ENCODE assay signal across 1 cellular context in the genomic region with DNA sequence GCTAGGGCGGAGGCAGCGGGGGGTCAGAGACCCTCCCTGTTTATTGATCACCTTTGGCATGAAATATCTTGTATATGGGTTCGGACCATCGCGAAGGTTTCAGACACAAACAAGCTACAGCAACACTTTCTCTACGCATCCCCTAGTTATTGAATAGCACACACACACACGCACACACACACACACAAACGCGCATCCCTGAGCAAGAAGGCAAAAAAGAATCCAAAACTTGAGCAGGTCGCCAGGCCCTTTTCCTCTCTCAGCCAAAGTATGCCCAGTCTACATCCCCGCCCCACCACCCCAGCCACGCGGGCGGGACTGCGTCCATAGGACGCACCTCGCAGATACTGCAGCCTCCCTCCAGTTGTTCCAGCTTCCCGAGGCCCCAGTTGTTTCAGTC.
TF ChIP-seq lines count a peak whose summit lies in the region.

No MANE protein-coding gene starts in this region.

TF ChIP-seq in GM23338, 12 proteins besides CTCF, POLR2A, EP300 and RAD21 (continued from another document):
- TF ChIP-seq, protein P1, sequence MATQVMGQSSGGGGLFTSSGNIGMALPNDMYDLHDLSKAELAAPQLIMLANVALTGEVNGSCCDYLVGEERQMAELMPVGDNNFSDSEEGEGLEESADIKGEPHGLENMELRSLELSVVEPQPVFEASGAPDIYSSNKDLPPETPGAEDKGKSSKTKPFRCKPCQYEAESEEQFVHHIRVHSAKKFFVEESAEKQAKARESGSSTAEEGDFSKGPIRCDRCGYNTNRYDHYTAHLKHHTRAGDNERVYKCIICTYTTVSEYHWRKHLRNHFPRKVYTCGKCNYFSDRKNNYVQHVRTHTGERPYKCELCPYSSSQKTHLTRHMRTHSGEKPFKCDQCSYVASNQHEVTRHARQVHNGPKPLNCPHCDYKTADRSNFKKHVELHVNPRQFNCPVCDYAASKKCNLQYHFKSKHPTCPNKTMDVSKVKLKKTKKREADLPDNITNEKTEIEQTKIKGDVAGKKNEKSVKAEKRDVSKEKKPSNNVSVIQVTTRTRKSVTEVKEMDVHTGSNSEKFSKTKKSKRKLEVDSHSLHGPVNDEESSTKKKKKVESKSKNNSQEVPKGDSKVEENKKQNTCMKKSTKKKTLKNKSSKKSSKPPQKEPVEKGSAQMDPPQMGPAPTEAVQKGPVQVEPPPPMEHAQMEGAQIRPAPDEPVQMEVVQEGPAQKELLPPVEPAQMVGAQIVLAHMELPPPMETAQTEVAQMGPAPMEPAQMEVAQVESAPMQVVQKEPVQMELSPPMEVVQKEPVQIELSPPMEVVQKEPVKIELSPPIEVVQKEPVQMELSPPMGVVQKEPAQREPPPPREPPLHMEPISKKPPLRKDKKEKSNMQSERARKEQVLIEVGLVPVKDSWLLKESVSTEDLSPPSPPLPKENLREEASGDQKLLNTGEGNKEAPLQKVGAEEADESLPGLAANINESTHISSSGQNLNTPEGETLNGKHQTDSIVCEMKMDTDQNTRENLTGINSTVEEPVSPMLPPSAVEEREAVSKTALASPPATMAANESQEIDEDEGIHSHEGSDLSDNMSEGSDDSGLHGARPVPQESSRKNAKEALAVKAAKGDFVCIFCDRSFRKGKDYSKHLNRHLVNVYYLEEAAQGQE (IDR thresholded peaks at IDR 0.05; ENCODE audit: unreplicated experiment): no peak
- TF ChIP-seq EZH2 (IDR thresholded peaks at IDR 0.05; ENCODE audit: low read depth, unreplicated experiment) (no peak), POLR2AphosphoS5 (IDR thresholded peaks at IDR 0.05; ENCODE audit: low read depth) (no peak), CREB1 (CRISPR knock-in tag; IDR thresholded peaks at IDR 0.05; ENCODE audit: low read depth) (no peak), NANOG (IDR thresholded peaks at IDR 0.05; ENCODE audit: borderline replicate concordance) (no peak), EZH2phosphoT487 (IDR thresholded peaks at IDR 0.05; ENCODE audit: unreplicated experiment) (no peak)
- TF ChIP-seq, protein P2, sequence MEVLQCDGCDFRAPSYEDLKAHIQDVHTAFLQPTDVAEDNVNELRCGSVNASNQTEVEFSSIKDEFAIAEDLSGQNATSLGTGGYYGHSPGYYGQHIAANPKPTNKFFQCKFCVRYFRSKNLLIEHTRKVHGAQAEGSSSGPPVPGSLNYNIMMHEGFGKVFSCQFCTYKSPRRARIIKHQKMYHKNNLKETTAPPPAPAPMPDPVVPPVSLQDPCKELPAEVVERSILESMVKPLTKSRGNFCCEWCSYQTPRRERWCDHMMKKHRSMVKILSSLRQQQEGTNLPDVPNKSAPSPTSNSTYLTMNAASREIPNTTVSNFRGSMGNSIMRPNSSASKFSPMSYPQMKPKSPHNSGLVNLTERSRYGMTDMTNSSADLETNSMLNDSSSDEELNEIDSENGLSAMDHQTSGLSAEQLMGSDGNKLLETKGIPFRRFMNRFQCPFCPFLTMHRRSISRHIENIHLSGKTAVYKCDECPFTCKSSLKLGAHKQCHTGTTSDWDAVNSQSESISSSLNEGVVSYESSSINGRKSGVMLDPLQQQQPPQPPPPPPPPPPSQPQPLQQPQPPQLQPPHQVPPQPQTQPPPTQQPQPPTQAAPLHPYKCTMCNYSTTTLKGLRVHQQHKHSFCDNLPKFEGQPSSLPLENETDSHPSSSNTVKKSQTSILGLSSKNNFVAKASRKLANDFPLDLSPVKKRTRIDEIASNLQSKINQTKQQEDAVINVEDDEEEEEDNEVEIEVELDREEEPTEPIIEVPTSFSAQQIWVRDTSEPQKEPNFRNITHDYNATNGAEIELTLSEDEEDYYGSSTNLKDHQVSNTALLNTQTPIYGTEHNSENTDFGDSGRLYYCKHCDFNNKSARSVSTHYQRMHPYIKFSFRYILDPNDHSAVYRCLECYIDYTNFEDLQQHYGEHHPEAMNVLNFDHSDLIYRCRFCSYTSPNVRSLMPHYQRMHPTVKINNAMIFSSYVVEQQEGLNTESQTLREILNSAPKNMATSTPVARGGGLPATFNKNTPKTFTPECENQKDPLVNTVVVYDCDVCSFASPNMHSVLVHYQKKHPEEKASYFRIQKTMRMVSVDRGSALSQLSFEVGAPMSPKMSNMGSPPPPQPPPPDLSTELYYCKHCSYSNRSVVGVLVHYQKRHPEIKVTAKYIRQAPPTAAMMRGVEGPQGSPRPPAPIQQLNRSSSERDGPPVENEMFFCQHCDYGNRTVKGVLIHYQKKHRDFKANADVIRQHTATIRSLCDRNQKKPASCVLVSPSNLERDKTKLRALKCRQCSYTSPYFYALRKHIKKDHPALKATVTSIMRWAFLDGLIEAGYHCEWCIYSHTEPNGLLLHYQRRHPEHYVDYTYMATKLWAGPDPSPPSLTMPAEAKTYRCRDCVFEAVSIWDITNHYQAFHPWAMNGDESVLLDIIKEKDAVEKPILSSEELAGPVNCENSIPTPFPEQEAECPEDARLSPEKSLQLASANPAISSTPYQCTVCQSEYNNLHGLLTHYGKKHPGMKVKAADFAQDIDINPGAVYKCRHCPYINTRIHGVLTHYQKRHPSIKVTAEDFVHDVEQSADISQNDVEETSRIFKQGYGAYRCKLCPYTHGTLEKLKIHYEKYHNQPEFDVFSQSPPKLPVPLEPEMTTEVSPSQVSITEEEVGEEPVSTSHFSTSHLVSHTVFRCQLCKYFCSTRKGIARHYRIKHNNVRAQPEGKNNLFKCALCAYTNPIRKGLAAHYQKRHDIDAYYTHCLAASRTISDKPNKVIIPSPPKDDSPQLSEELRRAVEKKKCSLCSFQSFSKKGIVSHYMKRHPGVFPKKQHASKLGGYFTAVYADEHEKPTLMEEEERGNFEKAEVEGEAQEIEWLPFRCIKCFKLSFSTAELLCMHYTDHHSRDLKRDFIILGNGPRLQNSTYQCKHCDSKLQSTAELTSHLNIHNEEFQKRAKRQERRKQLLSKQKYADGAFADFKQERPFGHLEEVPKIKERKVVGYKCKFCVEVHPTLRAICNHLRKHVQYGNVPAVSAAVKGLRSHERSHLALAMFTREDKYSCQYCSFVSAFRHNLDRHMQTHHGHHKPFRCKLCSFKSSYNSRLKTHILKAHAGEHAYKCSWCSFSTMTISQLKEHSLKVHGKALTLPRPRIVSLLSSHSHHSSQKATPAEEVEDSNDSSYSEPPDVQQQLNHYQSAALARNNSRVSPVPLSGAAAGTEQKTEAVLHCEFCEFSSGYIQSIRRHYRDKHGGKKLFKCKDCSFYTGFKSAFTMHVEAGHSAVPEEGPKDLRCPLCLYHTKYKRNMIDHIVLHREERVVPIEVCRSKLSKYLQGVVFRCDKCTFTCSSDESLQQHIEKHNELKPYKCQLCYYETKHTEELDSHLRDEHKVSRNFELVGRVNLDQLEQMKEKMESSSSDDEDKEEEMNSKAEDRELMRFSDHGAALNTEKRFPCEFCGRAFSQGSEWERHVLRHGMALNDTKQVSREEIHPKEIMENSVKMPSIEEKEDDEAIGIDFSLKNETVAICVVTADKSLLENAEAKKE (CRISPR knock-in tag; IDR thresholded peaks at IDR 0.05): no peak
- TF ChIP-seq, protein P3, sequence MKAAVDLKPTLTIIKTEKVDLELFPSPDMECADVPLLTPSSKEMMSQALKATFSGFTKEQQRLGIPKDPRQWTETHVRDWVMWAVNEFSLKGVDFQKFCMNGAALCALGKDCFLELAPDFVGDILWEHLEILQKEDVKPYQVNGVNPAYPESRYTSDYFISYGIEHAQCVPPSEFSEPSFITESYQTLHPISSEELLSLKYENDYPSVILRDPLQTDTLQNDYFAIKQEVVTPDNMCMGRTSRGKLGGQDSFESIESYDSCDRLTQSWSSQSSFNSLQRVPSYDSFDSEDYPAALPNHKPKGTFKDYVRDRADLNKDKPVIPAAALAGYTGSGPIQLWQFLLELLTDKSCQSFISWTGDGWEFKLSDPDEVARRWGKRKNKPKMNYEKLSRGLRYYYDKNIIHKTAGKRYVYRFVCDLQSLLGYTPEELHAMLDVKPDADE (IDR thresholded peaks at IDR 0.05): no peak
